ENCODE assay signal across 6 cellular contexts in the genomic region with DNA sequence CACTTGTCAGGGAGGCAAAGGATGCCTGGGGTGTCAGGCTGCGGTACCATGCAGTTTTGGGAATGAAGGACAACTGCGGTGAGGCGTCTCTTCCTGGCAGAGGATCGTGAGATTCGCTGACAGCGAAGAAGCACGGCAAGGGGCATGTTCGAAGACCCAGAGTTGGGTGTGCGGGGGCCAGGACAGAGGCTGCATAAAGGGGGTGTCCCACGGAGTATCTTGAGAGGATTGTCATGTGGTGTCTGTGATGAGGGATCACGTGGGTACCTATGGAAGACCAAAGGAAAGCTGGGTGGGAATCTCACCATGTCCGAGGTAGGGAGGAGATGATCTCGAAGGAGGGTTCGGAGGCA. TPM values are rescaled to one million over a fixed set of nuclear protein-coding genes. Genes with fewer than 3 reads are reported as not detected.
DNase-seq lines count a peak whose midpoint lies in the region; ATAC-seq and TF ChIP-seq lines count a peak whose summit lies in the region.

No MANE protein-coding gene starts in this region.

- no peaks in the 10 kb centered on the region for H3K27me3 ChIP-seq in skeletal muscle tissue (ENCODE audit: control insufficient read depth in 3 of 3, insufficient read depth in 3 of 3, low read length in 3 of 3)

- no peaks in the 10 kb centered on the region for H3K27me3 Mint-ChIP-seq in IgD-negative memory B cell

- ATAC-seq in HG03159 (IDR thresholded peaks at IDR 0.05; ENCODE audit: unreplicated experiment) = no peak
- ATAC-seq in GM21515 (IDR thresholded peaks at IDR 0.05; ENCODE audit: unreplicated experiment) = no peak

- peak overlapping the region; percentile 95 to 99 (median 98) for H3K4me3 Mint-ChIP-seq in IgD-negative memory B cell

- peaks cover 0 to 2% (median 0%) of the 10 kb centered on the region in 3 donors for H3K9me3 Mint-ChIP-seq in IgD-negative memory B cell

- peak overlapping the region; percentile 80 for H3K4me3 ChIP-seq in AG10803 (ENCODE audit: low read length)
- peak overlapping the region; percentile 99 for H3K4me3 ChIP-seq in epithelial cell of esophagus (ENCODE audit: low read length)
- peak overlapping the region; percentile 93 to 99 (median 97) for H3K4me3 ChIP-seq in skeletal muscle tissue (ENCODE audit: low read length in 3 of 3)

- peak overlapping the region; percentile 86 to 97 (median 95) for H3K27ac Mint-ChIP-seq in IgD-negative memory B cell

- H3K36me3 ChIP-seq in skeletal muscle tissue (ENCODE audit: control insufficient read depth in 3 of 3, insufficient read depth in 3 of 3, low read length in 3 of 3) = peaks cover 2 to 15% (median 6%) of the 10 kb centered on the region in 3 donors

- DNase-seq in AG10803 (ENCODE audit: low read depth) (no peak), epithelial cell of esophagus (ENCODE audit: low read depth) (peak; percentile 10)

- H3K4me1 Mint-ChIP-seq in IgD-negative memory B cell = peaks cover 17 to 38% (median 19%) of the 10 kb centered on the region in 3 donors

- TF ChIP-seq CTCF in AG10803 (conservative IDR thresholded peaks at IDR 0.05; ENCODE audit: low read length) (no peak), epithelial cell of esophagus (IDR thresholded peaks at IDR 0.05; ENCODE audit: insufficient read depth, low read depth, low read length, missing control alignments) (no peak)

- H3K4me1 ChIP-seq in skeletal muscle tissue (ENCODE audit: control insufficient read depth in 3 of 3, insufficient read depth in 3 of 3, low read length in 3 of 3) = peaks cover 24 to 29% (median 28%) of the 10 kb centered on the region in 3 donors

- no peaks in the 10 kb centered on the region for H3K9me3 ChIP-seq in skeletal muscle tissue (ENCODE audit: control insufficient read depth in 3 of 3, low read length in 3 of 3)

- peak overlapping the region; percentile 84 for H3K27ac ChIP-seq in skeletal muscle tissue (ENCODE audit: low read depth, low read length)

- peaks cover 8% of the 10 kb centered on the region for H3K36me3 Mint-ChIP-seq in IgD-negative memory B cell

- peak overlapping the region; percentile 88 to 93 (median 93) for H3K9ac ChIP-seq in skeletal muscle tissue (ENCODE audit: low read depth in 1 of 3, low read length in 3 of 3)

RNA-seq across cellular contexts. Expression of gene SLC25A44, which starts 0.4 kb away (rescaled TPM):
- 16.6 TPM for polyA plus RNA-seq in IgD-negative memory B cell
- total RNA-seq in skeletal muscle tissue = 3.1 TPM

RNA-seq across cellular contexts. Expression of gene PMF1, which starts 18.5 kb away (rescaled TPM):
- polyA plus RNA-seq in IgD-negative memory B cell = 87.0 TPM
- 50.6 TPM for total RNA-seq in skeletal muscle tissue

RNA-seq across cellular contexts. Expression of gene SEMA4A, which starts 40.9 kb away (rescaled TPM):
- 11.0 TPM for polyA plus RNA-seq in IgD-negative memory B cell
- 4.2 TPM for total RNA-seq in skeletal muscle tissue

RNA-seq across cellular contexts. Expression of gene BGLAP, which starts 47.7 kb away (rescaled TPM):
- polyA plus RNA-seq in IgD-negative memory B cell = not detected
- total RNA-seq in skeletal muscle tissue = 1.0 TPM

RNA-seq across cellular contexts. Expression of gene PAQR6, which starts 53.6 kb away (rescaled TPM):
- 0.44 TPM for polyA plus RNA-seq in IgD-negative memory B cell
- 1.0 TPM for total RNA-seq in skeletal muscle tissue
